In genomic region chr4:151015458-151016344, GRCh38 we compare ENCODE assay signal across 1 cellular context.
TF ChIP-seq lines count a peak whose summit lies in the region.

No MANE protein-coding gene starts in this region.

TF ChIP-seq in Ishikawa, 13 proteins besides CTCF, POLR2A, EP300 and RAD21 (continued from another document):
- TF ChIP-seq USF1 (IDR thresholded peaks at IDR 0.05) (0 out of 2 replicates have a peak, but pooled peaks have one; percentile 16), TEAD4 (IDR thresholded peaks at IDR 0.05) (peak; percentile 13; the same call in 1 of the 2 replicates), CREB1 (IDR thresholded peaks at IDR 0.05; ENCODE audit: low read depth) (no peak), TCF12 (IDR thresholded peaks at IDR 0.05; ENCODE audit: low read depth) (peak; percentile 31; the same call in 1 of the 2 replicates), CEBPB (IDR thresholded peaks at IDR 0.05) (no peak; the same call in 1 of the 2 replicates)
